In the genomic region with DNA sequence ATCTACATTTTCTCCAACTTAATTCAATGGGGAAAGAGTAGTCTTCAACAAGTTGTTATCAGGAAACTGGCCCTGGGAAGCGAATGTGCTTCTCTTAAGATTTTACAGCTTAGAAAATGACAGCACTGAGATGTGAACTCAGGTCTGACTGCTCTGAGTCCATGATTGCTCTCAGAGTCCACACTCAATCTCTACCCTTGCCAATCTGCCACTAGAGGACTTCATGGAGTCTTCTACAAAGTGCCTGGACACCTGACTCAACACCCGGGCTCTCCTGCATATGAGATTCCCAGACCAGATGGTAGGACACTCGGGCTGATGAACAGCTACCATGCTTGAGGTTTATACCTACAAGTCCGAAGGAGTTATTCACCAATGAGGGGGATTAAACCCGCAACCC, we compare ENCODE assay signal across 12 cellular contexts.
DNase-seq lines count a peak whose midpoint lies in the region; ATAC-seq, FAIRE-seq and TF ChIP-seq lines count a peak whose summit lies in the region.
"Had no signal": no experiment of that assay in that cellular context is flagged by ENCODE, and none has a peak within 500 bp of the region (broad histone marks: within the 10 kb centered on the region; RNA-seq: fewer than 3 reads in every experiment).

No MANE protein-coding gene starts in this region.

- FAIRE-seq in urothelium cell line (lab: Jason Lieb, UNC), result no peak
- FAIRE-seq: bronchial epithelial cell had no signal

- ATAC-seq in activated T-cell treated with anti-CD3 and anti-CD28 coated beads, Interleukin-2, amount 50 U/mL, for 4 hours, result no peak
- peak; percentile 2 for ATAC-seq in HG02938 (IDR thresholded peaks at IDR 0.05; ENCODE audit: unreplicated experiment)

- H3K4me1 Mint-ChIP-seq in activated T-cell treated with anti-CD3 and anti-CD28 coated beads, Interleukin-2, amount 50 U/mL, for 24 hours (ENCODE audit: low read depth), result peaks cover 11% of the 10 kb centered on the region
- peaks cover 10% of the 10 kb centered on the region for H3K4me1 Mint-ChIP-seq in activated T-cell treated with anti-CD3 and anti-CD28 coated beads, Interleukin-2, amount 50 U/mL, for 4 hours (ENCODE audit: low read depth)
- peaks cover 12% of the 10 kb centered on the region for H3K4me1 Mint-ChIP-seq in type B pancreatic cell (ENCODE audit: unreplicated experiment)

- no peak for TF ChIP-seq CTCF in VCaP (conservative IDR thresholded peaks at IDR 0.05)
- no peak for TF ChIP-seq CTCF in type B pancreatic cell (conservative IDR thresholded peaks at IDR 0.05)

- peak overlapping the region; percentile 44 for H3K27ac Mint-ChIP-seq in activated T-cell treated with anti-CD3 and anti-CD28 coated beads, Interleukin-2, amount 50 U/mL, for 24 hours
- peak overlapping the region; percentile 60 for H3K27ac Mint-ChIP-seq in type B pancreatic cell

- no peaks in the 10 kb centered on the region for H3K9me3 Mint-ChIP-seq in activated T-cell treated with anti-CD3 and anti-CD28 coated beads, Interleukin-2, amount 50 U/mL, for 24 hours
- H3K9me3 Mint-ChIP-seq in activated T-cell treated with anti-CD3 and anti-CD28 coated beads, Interleukin-2, amount 50 U/mL, for 4 hours, result no peaks in the 10 kb centered on the region
- no peaks in the 10 kb centered on the region for H3K9me3 Mint-ChIP-seq in type B pancreatic cell

- H3K36me3 Mint-ChIP-seq in activated T-cell treated with anti-CD3 and anti-CD28 coated beads, Interleukin-2, amount 50 U/mL, for 24 hours (ENCODE audit: low read depth), result peaks cover 15% of the 10 kb centered on the region
- H3K36me3 Mint-ChIP-seq in activated T-cell treated with anti-CD3 and anti-CD28 coated beads, Interleukin-2, amount 50 U/mL, for 4 hours (ENCODE audit: insufficient read depth), result peaks cover 3% of the 10 kb centered on the region
- H3K36me3 Mint-ChIP-seq in type B pancreatic cell, result no peaks in the 10 kb centered on the region

- no peak overlapping the region for H3K4me3 Mint-ChIP-seq in activated T-cell treated with anti-CD3 and anti-CD28 coated beads, Interleukin-2, amount 50 U/mL, for 24 hours
- no peak overlapping the region for H3K4me3 Mint-ChIP-seq in activated T-cell treated with anti-CD3 and anti-CD28 coated beads, Interleukin-2, amount 50 U/mL, for 4 hours
- no peak overlapping the region for H3K4me3 Mint-ChIP-seq in type B pancreatic cell

- H3K27ac ChIP-seq in VCaP, result peak overlapping the region; percentile 85
- H3K27ac ChIP-seq: epithelial cell of prostate had no signal

- DNase-seq in activated T-cell treated with anti-CD3 and anti-CD28 coated beads, Interleukin-2, amount 50 U/mL, for 24 hours, result no peak
- DNase-seq in activated T-cell treated with anti-CD3 and anti-CD28 coated beads, Interleukin-2, amount 50 U/mL, for 4 hours, result no peak
- DNase-seq in type B pancreatic cell (ENCODE audit: extremely low spot score, unreplicated experiment), result no peak
- no peak for DNase-seq in COLO668 (lab: John Stamatoyannopoulos, UW; ENCODE audit: unreplicated experiment)
- no peak for DNase-seq in activated CD4-positive, alpha-beta T cell treated with anti-CD3 and anti-CD28 coated beads, Interleukin-2, amount 50 U/mL, for 4 hours
- DNase-seq in urothelium cell line (ENCODE audit: low spot score), result no peak
- DNase-seq: 8988T, SHP77 treated with DMSO at 0.1 percent for 48 hours had no signal

- H3K27me3 Mint-ChIP-seq in activated T-cell treated with anti-CD3 and anti-CD28 coated beads, Interleukin-2, amount 50 U/mL, for 24 hours, result no peaks in the 10 kb centered on the region
- H3K27me3 Mint-ChIP-seq in activated T-cell treated with anti-CD3 and anti-CD28 coated beads, Interleukin-2, amount 50 U/mL, for 4 hours (ENCODE audit: low read depth), result no peaks in the 10 kb centered on the region
- H3K27me3 Mint-ChIP-seq in type B pancreatic cell, result no peaks in the 10 kb centered on the region
